Comparison of ENCODE assay signal across 8 cellular contexts in the genomic region with DNA sequence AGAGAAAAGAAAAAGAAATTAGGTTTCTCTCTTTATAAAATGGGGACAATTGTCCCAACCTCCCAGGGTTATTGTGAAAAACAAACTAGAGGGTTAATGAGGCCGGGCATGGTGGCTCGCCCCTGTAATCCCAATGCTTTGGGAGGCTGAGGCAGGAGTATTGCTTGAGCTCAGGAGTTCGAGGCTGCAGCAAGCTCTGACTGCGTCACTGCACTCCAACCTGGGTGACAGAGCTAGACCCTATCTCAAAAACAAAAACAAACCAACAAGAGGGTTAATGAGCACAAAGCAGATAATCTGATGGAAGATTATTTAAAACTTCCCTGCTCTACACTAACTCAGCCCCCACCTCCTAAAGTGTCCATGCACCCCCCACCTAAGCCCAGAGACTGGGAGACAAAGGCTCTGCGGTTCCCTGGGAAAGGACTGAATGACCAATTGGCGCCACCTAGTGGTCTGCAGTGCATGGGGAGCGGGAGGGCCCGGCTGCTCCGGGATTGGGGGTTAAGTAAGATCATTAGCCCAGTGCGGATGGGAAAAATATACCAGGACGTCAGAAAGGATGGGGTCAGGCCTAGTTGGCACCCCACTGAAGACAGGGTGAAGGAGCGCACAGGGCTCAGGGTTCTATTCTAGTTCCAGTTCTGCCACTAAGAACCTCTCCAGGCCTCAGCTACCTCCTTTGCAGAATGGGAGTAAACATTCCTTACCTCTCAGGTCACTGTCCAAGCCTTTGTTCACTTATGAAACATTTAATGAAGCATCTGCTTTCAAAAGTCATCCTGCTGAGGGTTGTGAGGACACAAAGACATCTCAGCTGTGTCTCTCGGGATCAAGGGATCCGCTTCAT. TPM values are rescaled to one million over a fixed set of nuclear protein-coding genes. Genes with fewer than 3 reads are reported as not detected.
DNase-seq lines count a peak whose midpoint lies in the region; ATAC-seq lines count a peak whose summit lies in the region.

No MANE protein-coding gene starts in this region.

- H3K27ac Mint-ChIP-seq in activated naive CD4-positive, alpha-beta T cell treated with anti-CD3 and anti-CD28 coated beads, Interleukin-2, amount 50 U/mL, for 72 hours, result peak overlapping the region in 1 of 2 donors; percentile 92

- H3K36me3 Mint-ChIP-seq in activated naive CD4-positive, alpha-beta T cell treated with anti-CD3 and anti-CD28 coated beads, Interleukin-2, amount 50 U/mL, for 72 hours, result no peaks in the 10 kb centered on the region

- intact Hi-C loops in cardiac septum (cut with DNase I) (loop anchor here (2.0 to 5.0 kb wide), 3 partner anchors 69 to 123 kb away; no protein-coding TSS in a partner anchor), aorta (cut with DNase I) (loop anchor here (1.0 to 5.0 kb wide), 3 partner anchors 79 to 123 kb away; no protein-coding TSS in a partner anchor)

- no peaks in the 10 kb centered on the region for H3K27me3 ChIP-seq in aorta (ENCODE audit: control insufficient read depth in 1 of 2, insufficient read depth in 2 of 2, low read length in 1 of 2)

- no peak overlapping the region for H3K27ac ChIP-seq in aorta (ENCODE audit: low read depth in 1 of 2, low read length in 2 of 2)

- peak; percentile 79 to 84 for ATAC-seq in activated naive CD4-positive, alpha-beta T cell treated with anti-CD3 and anti-CD28 coated beads, Interleukin-2, amount 50 U/mL, for 72 hours
- ATAC-seq in aorta (ENCODE audit: low FRiP score), result peak; percentile 86
- no peak for ATAC-seq in GM21576 (IDR thresholded peaks at IDR 0.05; ENCODE audit: unreplicated experiment)

- no peak overlapping the region for H3K4me3 ChIP-seq in aorta (ENCODE audit: low read length in 2 of 2)

- H3K9me3 ChIP-seq in aorta (ENCODE audit: control insufficient read depth, low read length), result no peaks in the 10 kb centered on the region

- DNase-seq in GM04503 (ENCODE audit: low read depth) (peak; percentile 25), NAMALWA (ENCODE audit: low spot score) (peak; percentile 72), SKM-1 (lab: John Stamatoyannopoulos, UW; ENCODE audit: unreplicated experiment) (peak; percentile 33), cardiac septum (ENCODE audit: low spot score) (peak; percentile 92), pons (ENCODE audit: low spot score) (peak; percentile 73), aorta (peak; percentile 85 to 94)
- peak; percentile 62 to 77 for DNase-seq in activated naive CD4-positive, alpha-beta T cell treated with anti-CD3 and anti-CD28 coated beads, Interleukin-2, amount 50 U/mL, for 72 hours (ENCODE audit: low spot score in 2 of 2)

- H3K36me3 ChIP-seq in aorta (ENCODE audit: control insufficient read depth in 1 of 2, insufficient read depth in 2 of 2, low read length in 1 of 2), result no peaks in the 10 kb centered on the region

- 32 to 33% methylated on average over 14 of the region's 14 CpGs for WGBS in aorta, 2 donors

- H3K4me1 ChIP-seq in aorta (ENCODE audit: control insufficient read depth in 1 of 2, insufficient read depth in 2 of 2, low read length in 2 of 2), result no peaks in the 10 kb centered on the region

- H3K9me3 Mint-ChIP-seq in activated naive CD4-positive, alpha-beta T cell treated with anti-CD3 and anti-CD28 coated beads, Interleukin-2, amount 50 U/mL, for 72 hours, result no peaks in the 10 kb centered on the region

RNA-seq across cellular contexts. Expression of gene PIF1, which starts 15.6 kb away (rescaled TPM):
- total RNA-seq in activated naive CD4-positive, alpha-beta T cell treated with anti-CD3 and anti-CD28 coated beads, Interleukin-2, amount 50 U/mL, for 72 hours, result 10 to 100 TPM; 47.5 to 56.0 TPM
- total RNA-seq in cardiac septum (1.6 TPM), aorta (1 to 10 TPM in 1 of 2 donors, under 1 TPM in 1; 0.65 to 2.8 TPM)
- polyA plus RNA-seq in aorta, result 1 to 10 TPM in 1 of 2 donors, under 1 TPM in 1; 0.50 to 4.2 TPM

RNA-seq across cellular contexts. Expression of gene PLEKHO2, which starts 31.8 kb away (rescaled TPM):
- 10 to 100 TPM; 13.7 to 16.1 TPM for total RNA-seq in activated naive CD4-positive, alpha-beta T cell treated with anti-CD3 and anti-CD28 coated beads, Interleukin-2, amount 50 U/mL, for 72 hours
- total RNA-seq in cardiac septum (10.4 TPM), aorta (10 to 100 TPM; 46.2 to 50.4 TPM)
- polyA plus RNA-seq in aorta, result 10 to 100 TPM; 12.2 to 13.5 TPM

RNA-seq across cellular contexts. Expression of gene RBPMS2, which starts 34.5 kb away (rescaled TPM):
- total RNA-seq in activated naive CD4-positive, alpha-beta T cell treated with anti-CD3 and anti-CD28 coated beads, Interleukin-2, amount 50 U/mL, for 72 hours, result not detected
- total RNA-seq in cardiac septum (242 TPM), aorta (1 to 10 TPM; 6.9 to 9.9 TPM)
- 1 to 10 TPM in 1 of 2 donors, under 1 TPM in 1; 0.51 to 1.0 TPM for polyA plus RNA-seq in aorta

Comparison
In these comparisons a context has a peak if more than half of its experiments do, and no peak if none do; other contexts are left out.
1. DNase-seq: peak in every context shown above with its lines; median percentile 92 in cardiac septum; 90 in aorta; 73 in pons; 72 in NAMALWA; 70 in activated naive CD4-positive, alpha-beta T cell treated with anti-CD3 and anti-CD28 coated beads, Interleukin-2, amount 50 U/mL, for 72 hours; 33 in SKM-1; 25 in GM04503.
2. RNA of gene PIF1, which starts 15.6 kb away (total RNA-seq): 47.5 to 56.0 TPM in activated naive CD4-positive, alpha-beta T cell treated with anti-CD3 and anti-CD28 coated beads, Interleukin-2, amount 50 U/mL, for 72 hours; 0.65 to 2.8 TPM in aorta and 1.6 TPM in cardiac septum (single experiment); every median in the first group is over 10 times any median in the second.
3. RNA of gene RBPMS2, which starts 34.5 kb away (total RNA-seq): 242 TPM in cardiac septum (single experiment); 6.9 to 9.9 TPM in aorta and not detected in activated naive CD4-positive, alpha-beta T cell treated with anti-CD3 and anti-CD28 coated beads, Interleukin-2, amount 50 U/mL, for 72 hours; every median in the first group is over 10 times any median in the second.